ENCODE assay signal across 1 cellular context in the genomic region with DNA sequence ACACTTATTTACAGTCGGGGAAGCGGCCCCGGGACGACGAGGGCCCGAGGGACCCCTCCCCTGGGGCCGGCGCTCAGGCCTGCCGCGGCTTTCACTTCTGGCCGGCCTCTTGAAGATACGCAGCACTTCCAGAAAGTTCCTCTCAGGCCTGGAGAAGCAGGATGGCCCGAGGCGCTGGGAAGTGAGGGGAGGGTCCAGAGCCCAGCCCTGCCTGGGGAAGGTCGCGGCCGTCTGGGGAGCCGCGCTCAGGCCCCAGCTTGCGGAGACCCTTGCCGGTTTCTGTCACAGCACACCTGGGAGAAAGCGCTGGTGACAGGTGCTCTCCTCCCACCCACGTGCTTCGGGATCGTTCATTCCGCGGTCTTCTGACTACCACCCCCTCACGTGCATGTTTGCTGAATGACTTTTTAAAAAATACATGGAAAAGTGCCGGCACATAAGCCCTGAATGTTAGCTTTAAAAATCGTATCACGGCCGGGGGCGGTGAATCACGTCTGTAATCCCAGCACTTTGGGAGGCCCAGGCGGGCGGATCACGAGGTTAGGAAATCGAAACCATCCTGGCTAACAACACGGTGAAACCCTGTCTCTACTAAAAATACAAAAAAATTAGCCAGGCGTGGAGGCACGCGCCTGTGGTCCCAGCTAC.
TF ChIP-seq lines count a peak whose summit lies in the region.

No MANE protein-coding gene starts in this region.

TF ChIP-seq in endothelial cell of umbilical vein, 7 proteins besides CTCF, POLR2A, EP300 and RAD21 (continued from another document):
- TF ChIP-seq, protein P1, sequence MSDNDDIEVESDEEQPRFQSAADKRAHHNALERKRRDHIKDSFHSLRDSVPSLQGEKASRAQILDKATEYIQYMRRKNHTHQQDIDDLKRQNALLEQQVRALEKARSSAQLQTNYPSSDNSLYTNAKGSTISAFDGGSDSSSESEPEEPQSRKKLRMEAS (IDR thresholded peaks at IDR 0.05; ENCODE audit: insufficient read depth, insufficient read length): peak; percentile 33
